ENCODE assay signal across 9 cellular contexts in genomic region chr7:150383710-150384397, GRCh38. TPM values are rescaled to one million over a fixed set of nuclear protein-coding genes. Genes with fewer than 3 reads are reported as not detected.
DNase-seq lines count a peak whose midpoint lies in the region; ATAC-seq and TF ChIP-seq lines count a peak whose summit lies in the region.
"Had no signal": no experiment of that assay in that cellular context is flagged by ENCODE, and none has a peak within 500 bp of the region (broad histone marks: within the 10 kb centered on the region; RNA-seq: fewer than 3 reads in every experiment).

No MANE protein-coding gene starts in this region.

- H3K4me3 Mint-ChIP-seq in neural crest cell = peak overlapping the region; percentile 96

- H3K27me3 Mint-ChIP-seq in neural crest cell (ENCODE audit: low read depth) = no peaks in the 10 kb centered on the region

- peak; percentile 84 for DNase-seq in DMS79 (lab: John Stamatoyannopoulos, UW)
- DNase-seq in NCI-H2196 treated with DMSO at 0.1 percent for 48 hours (lab: John Stamatoyannopoulos, UW; ENCODE audit: unreplicated experiment) = peak; percentile 98
- peak; percentile 51 to 99 (median 96) for DNase-seq in dorsolateral prefrontal cortex
- peak; percentile 90 for DNase-seq in neural crest cell (ENCODE audit: low read depth, low spot score)
- DNase-seq in ureter (ENCODE audit: low spot score) = no peak
- no peak for DNase-seq in OCI-M2 (lab: John Stamatoyannopoulos, UW; ENCODE audit: unreplicated experiment)
- DNase-seq in foreskin keratinocyte = no peak
- DNase-seq: activated gamma-delta T cell had no signal

- H3K27me3 ChIP-seq in dorsolateral prefrontal cortex (no peaks in the 10 kb centered on the region), foreskin keratinocyte (no peaks in the 10 kb centered on the region)

- H3K27ac ChIP-seq in dorsolateral prefrontal cortex = peak overlapping the region; percentile 80 to 100 (median 98)
- no peak overlapping the region for H3K27ac ChIP-seq in foreskin keratinocyte

- peaks cover 75% of the 10 kb centered on the region for H3K4me1 Mint-ChIP-seq in neural crest cell

- H3K36me3 Mint-ChIP-seq in neural crest cell (ENCODE audit: low read depth) = peaks cover 5% of the 10 kb centered on the region

- no peak for ATAC-seq in HG03460 (IDR thresholded peaks at IDR 0.05; ENCODE audit: unreplicated experiment)
- ATAC-seq in foreskin keratinocyte = no peak

- H3K4me3 ChIP-seq in dorsolateral prefrontal cortex = peak overlapping the region in 56 of 59 donors; percentile 7 to 62 (median 39)

- intact Hi-C loops in dorsolateral prefrontal cortex (cut with DNase I) = loop anchor here (2.0 to 10.0 kb wide), 2 partner anchors 15 to 499 kb away; partner anchors contain the start of gene REPIN1 (in 1 of the 2)

- peaks cover 9% of the 10 kb centered on the region for H3K4me1 ChIP-seq in foreskin keratinocyte

- peak overlapping the region; percentile 99 for H3K27ac Mint-ChIP-seq in neural crest cell (ENCODE audit: unreplicated experiment)

- no peaks in the 10 kb centered on the region for H3K9me3 Mint-ChIP-seq in neural crest cell

- TF ChIP-seq CTCF in dorsolateral prefrontal cortex (IDR thresholded peaks at IDR 0.05 in 54 of 56, conservative IDR thresholded peaks at IDR 0.05 in 2 of 56; ENCODE audit: low read depth in 1 of 56, partially characterized antibody in 56 of 56) (peak in 24 of 56 donors; percentile 9 to 53 (median 22)), neural crest cell (conservative IDR thresholded peaks at IDR 0.05) (no peak), foreskin keratinocyte (conservative IDR thresholded peaks at IDR 0.05) (no peak)

RNA-seq across cellular contexts. Expression of gene ZNF775, which starts 4.7 kb away (rescaled TPM):
- total RNA-seq in dorsolateral prefrontal cortex (10 to 100 TPM in 91 of 120 experiments, 1 to 10 TPM in 29; 6.0 to 19.8 (median 12.1) TPM), neural crest cell (13.3 and 16.5 TPM in 2 replicates), ureter (3.6 TPM), foreskin keratinocyte (4.7 and 5.4 TPM in 2 replicates)
- polyA plus RNA-seq in foreskin keratinocyte = 3.9 and 5.3 TPM in 2 replicates

RNA-seq across cellular contexts. Expression of gene REPIN1, which starts 15.2 kb away (rescaled TPM):
- total RNA-seq in dorsolateral prefrontal cortex (100 to 1,000 TPM in 95 of 120 experiments, 10 to 100 TPM in 25; 82.2 to 205 (median 110) TPM), neural crest cell (212 and 224 TPM in 2 replicates), ureter (117 TPM), foreskin keratinocyte (19.4 and 19.6 TPM in 2 replicates)
- 12.8 and 15.9 TPM in 2 replicates for polyA plus RNA-seq in foreskin keratinocyte

RNA-seq across cellular contexts. Expression of gene RARRES2, which starts 42.4 kb away (rescaled TPM):
- total RNA-seq in dorsolateral prefrontal cortex (10 to 100 TPM; 13.5 to 63.7 (median 23.5) TPM), neural crest cell (24.4 and 26.3 TPM in 2 replicates), ureter (91.0 TPM), foreskin keratinocyte (not detected in 2 replicates)
- polyA plus RNA-seq in foreskin keratinocyte = not detected in 2 replicates

Comparison
In these comparisons a context has a peak if more than half of its experiments do, and no peak if none do; other contexts are left out.
1. DNase-seq: peak in DMS79 (single experiment), NCI-H2196 treated with DMSO at 0.1 percent for 48 hours (single experiment), dorsolateral prefrontal cortex (10 of 10) and neural crest cell (single experiment); none in ureter (single experiment), OCI-M2 (single experiment) and foreskin keratinocyte (0 of 2).
2. RNA of gene RARRES2, which starts 42.4 kb away (total RNA-seq): 91.0 TPM in ureter (single experiment), 24.4 to 26.3 TPM in neural crest cell and 13.5 to 63.7 TPM in dorsolateral prefrontal cortex; not detected in foreskin keratinocyte; every median in the first group is over 10 times any median in the second.